ENCODE assay signal across 1 cellular context in the genomic region with DNA sequence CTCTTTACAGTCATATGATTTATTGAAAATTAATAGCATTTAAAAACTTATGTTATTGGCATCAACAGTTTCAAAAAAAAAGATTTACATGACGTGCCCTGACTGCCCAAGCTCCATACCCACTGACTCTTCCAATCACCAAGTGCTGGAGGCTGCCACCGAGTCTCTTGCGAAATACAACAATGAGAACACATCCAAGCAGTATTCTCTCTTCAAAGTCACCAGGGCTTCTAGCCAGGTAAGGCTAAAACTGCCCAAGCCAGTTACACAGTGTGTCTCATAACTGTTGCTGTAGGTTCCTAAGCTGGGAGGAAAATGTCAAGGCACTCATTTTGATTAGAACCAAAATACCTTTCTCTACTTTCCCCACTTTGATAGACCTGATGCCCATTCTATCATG.
TF ChIP-seq lines count a peak whose summit lies in the region.

No MANE protein-coding gene starts in this region.

TF ChIP-seq in IMR-90, 13 proteins besides CTCF, POLR2A, EP300 and RAD21:
- TF ChIP-seq SMC3 (IDR thresholded peaks at IDR 0.05; ENCODE audit: low read depth, low read length) (no peak), CEBPB (IDR thresholded peaks at IDR 0.05; ENCODE audit: low read depth, low read length) (peak; percentile 40), FOS (IDR thresholded peaks at IDR 0.05; ENCODE audit: low read depth, low read length) (no peak)
TF ChIP-seq in IMR-90: peak in this region for 1.
